1 cellular context compared by ENCODE assay signal in genomic region chr6:36597775-36598174, GRCh38.
TF ChIP-seq lines count a peak whose summit lies in the region.

No MANE protein-coding gene starts in this region.

TF ChIP-seq in HepG2, 621 proteins besides CTCF, POLR2A, EP300 and RAD21 (continues in another document):
- TF ChIP-seq ZNF276 (CRISPR knock-in tag; IDR thresholded peaks at IDR 0.05; ENCODE audit: low read depth) (no peak), ZNF546 (CRISPR knock-in tag; conservative IDR thresholded peaks at IDR 0.05) (no peak), ZNF333 (CRISPR knock-in tag; IDR thresholded peaks at IDR 0.05; ENCODE audit: borderline replicate concordance) (no peak), GABPB1 (CRISPR knock-in tag; IDR thresholded peaks at IDR 0.05) (no peak), HMG20A (CRISPR knock-in tag; IDR thresholded peaks at IDR 0.05; ENCODE audit: borderline replicate concordance) (no peak), KDM4B (CRISPR knock-in tag; IDR thresholded peaks at IDR 0.05) (no peak), PHF20 (CRISPR knock-in tag; IDR thresholded peaks at IDR 0.05) (no peak), ZNF407 (CRISPR knock-in tag; IDR thresholded peaks at IDR 0.05; ENCODE audit: not compliant biosample characterization) (no peak), RARA (CRISPR knock-in tag; IDR thresholded peaks at IDR 0.05) (no peak), PRDM4 (CRISPR knock-in tag; IDR thresholded peaks at IDR 0.05; ENCODE audit: borderline replicate concordance) (no peak), SRY (CRISPR knock-in tag; IDR thresholded peaks at IDR 0.05) (no peak), CSRNP1 (CRISPR knock-in tag; IDR thresholded peaks at IDR 0.05) (0 out of 2 replicates have a peak, but pooled peaks have one; percentile 35), ZFP90 (CRISPR knock-in tag; IDR thresholded peaks at IDR 0.05; ENCODE audit: borderline replicate concordance) (no peak; the same call in 1 of the 2 replicates), ZHX1 (CRISPR knock-in tag; IDR thresholded peaks at IDR 0.05; ENCODE audit: low read depth) (no peak), ZNF235 (CRISPR knock-in tag; IDR thresholded peaks at IDR 0.05; ENCODE audit: borderline replicate concordance) (0 out of 2 replicates have a peak, but pooled peaks have one; percentile 12), ZNF232 (CRISPR knock-in tag; IDR thresholded peaks at IDR 0.05; ENCODE audit: borderline replicate concordance) (no peak), ZNF275 (CRISPR knock-in tag; IDR thresholded peaks at IDR 0.05; ENCODE audit: borderline replicate concordance) (no peak), REXO4 (CRISPR knock-in tag; IDR thresholded peaks at IDR 0.05; ENCODE audit: borderline replicate concordance) (no peak), TBP (CRISPR knock-in tag; IDR thresholded peaks at IDR 0.05) (no peak), TRIM22 (IDR thresholded peaks at IDR 0.05) (no peak), ZNF17 (CRISPR knock-in tag; IDR thresholded peaks at IDR 0.05) (no peak), ZNF264 (CRISPR knock-in tag; IDR thresholded peaks at IDR 0.05) (no peak), GMEB2 (CRISPR knock-in tag; IDR thresholded peaks at IDR 0.05; ENCODE audit: low read depth) (no peak), POLR2G (IDR thresholded peaks at IDR 0.05; ENCODE audit: low read depth, low read length) (0 out of 2 replicates have a peak, but pooled peaks have one; percentile 13), ZNF607 (CRISPR knock-in tag; IDR thresholded peaks at IDR 0.05; ENCODE audit: borderline replicate concordance) (no peak), PAF1 (CRISPR knock-in tag; IDR thresholded peaks at IDR 0.05) (peak; percentile 30; the same call in 1 of the 2 replicates), BCL3 (CRISPR knock-in tag; IDR thresholded peaks at IDR 0.05) (no peak), GATAD1 (CRISPR knock-in tag; IDR thresholded peaks at IDR 0.05) (no peak), SNAPC2 (CRISPR knock-in tag; IDR thresholded peaks at IDR 0.05) (no peak), HNRNPLL (IDR thresholded peaks at IDR 0.05; ENCODE audit: low read depth, low read length, poor library complexity, severe bottlenecking) (no peak), ZFYVE20 (CRISPR knock-in tag; IDR thresholded peaks at IDR 0.05; ENCODE audit: borderline replicate concordance, low read depth) (no peak), TBX3 (IDR thresholded peaks at IDR 0.05; ENCODE audit: borderline replicate concordance) (no peak), ZNF850 (CRISPR knock-in tag; conservative IDR thresholded peaks at IDR 0.05) (no peak), CCDC6 (CRISPR knock-in tag; IDR thresholded peaks at IDR 0.05) (no peak), HCFC1 (IDR thresholded peaks at IDR 0.05; ENCODE audit: low read depth, low read length) (no peak), PHB2 (IDR thresholded peaks at IDR 0.05; ENCODE audit: partially characterized antibody) (no peak), ZNF777 (CRISPR knock-in tag; IDR thresholded peaks at IDR 0.05) (no peak), ZNF282 (IDR thresholded peaks at IDR 0.05; ENCODE audit: partially characterized antibody) (no peak)
